Comparison of ENCODE assay signal across 31 cellular contexts in the genomic region with DNA sequence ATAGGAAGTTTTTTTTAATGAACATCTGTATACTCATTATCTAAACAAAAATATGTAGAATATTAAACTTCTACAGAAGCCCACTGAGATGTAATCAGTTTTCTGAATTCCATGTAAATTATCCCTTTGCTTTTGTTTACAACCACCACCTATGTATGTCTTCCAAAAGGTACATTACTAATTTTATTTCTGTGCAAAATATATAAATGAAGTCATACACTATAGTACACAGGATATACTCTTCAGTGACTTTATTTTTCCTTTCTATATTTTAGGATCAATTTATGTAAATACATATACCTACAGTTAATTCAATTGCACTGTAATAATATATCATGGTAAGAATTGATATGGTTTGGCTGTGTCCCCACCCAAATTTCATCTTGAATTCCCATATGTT.
A peak's percentile ranks its signal among the peaks of the same experiment; 100 is the strongest.
DNase-seq lines count a peak whose midpoint lies in the region; ATAC-seq, FAIRE-seq and TF ChIP-seq lines count a peak whose summit lies in the region.
"Had no signal": no experiment of that assay in that cellular context is flagged by ENCODE, and none has a peak within 500 bp of the region (broad histone marks: within the 10 kb centered on the region; RNA-seq: fewer than 3 reads in every experiment).

No MANE protein-coding gene starts in this region.

- H3K27me3 ChIP-seq in HepG2 (ENCODE audit: control insufficient read depth in 1 of 2, insufficient read depth in 2 of 2, low read length in 2 of 2) (no peaks in the 10 kb centered on the region), right lobe of liver (no peaks in the 10 kb centered on the region), GM12878 (replicated peaks in 1 of 2; ENCODE audit: control insufficient read depth in 2 of 2, insufficient read depth in 2 of 2, low read length in 1 of 2) (no peaks in the 10 kb centered on the region)
- H3K27me3 ChIP-seq: BE2C; BLaER1; BLaER1 treated with 17β-estradiol and CSF1 and Interleukin-3, amounts not matched to agents 10 nM and 100 nM had no signal

- TF ChIP-seq EP300 in HepG2 (IDR thresholded peaks at IDR 0.05; ENCODE audit: low read depth in 2 of 2, low read length in 2 of 2) (no peak), HepG2 (CRISPR knock-in tag; IDR thresholded peaks at IDR 0.05; ENCODE audit: borderline replicate concordance) (no peak), GM12878 (IDR thresholded peaks at IDR 0.05; ENCODE audit: borderline replicate concordance in 1 of 2, control insufficient read depth in 1 of 2, low read depth in 2 of 2, low read length in 2 of 2) (no peak)

- H2AFZ ChIP-seq in HepG2 (ENCODE audit: low read length), result no peak overlapping the region
- H2AFZ ChIP-seq in GM12878 (ENCODE audit: control insufficient read depth, low read depth, low read length), result no peak overlapping the region

- H3K4me2 ChIP-seq in HepG2 (ENCODE audit: low read depth, low read length), result no peak overlapping the region
- no peak overlapping the region for H3K4me2 ChIP-seq in GM12878 (ENCODE audit: control insufficient read depth, insufficient read depth)
- H3K4me2 ChIP-seq: A549; BLaER1; BLaER1 treated with 17β-estradiol and CSF1 and Interleukin-3, amounts not matched to agents 10 nM and 100 nM had no signal

- H3K36me3 ChIP-seq in HepG2 (replicated peaks in 1 of 2; ENCODE audit: control insufficient read depth in 1 of 2, insufficient read depth in 2 of 2, low read length in 2 of 2) (no peaks in the 10 kb centered on the region), right lobe of liver (no peaks in the 10 kb centered on the region), GM12878 (ENCODE audit: control insufficient read depth in 2 of 2, insufficient read depth in 2 of 2, low read length in 1 of 2) (no peaks in the 10 kb centered on the region)
- H3K36me3 ChIP-seq: BE2C; BLaER1; BLaER1 treated with 17β-estradiol and CSF1 and Interleukin-3, amounts not matched to agents 10 nM and 100 nM had no signal

- no peak overlapping the region for H3K27ac ChIP-seq in HepG2 (ENCODE audit: extremely low read length, insufficient read depth, low read length)
- H3K27ac ChIP-seq in right lobe of liver, result no peak overlapping the region
- H3K27ac ChIP-seq in GM12878 (ENCODE audit: control insufficient read depth, insufficient read depth), result no peak overlapping the region
- H3K27ac ChIP-seq: 22Rv1; A549; BLaER1; BLaER1 treated with 17β-estradiol and CSF1 and Interleukin-3, amounts not matched to agents 10 nM and 100 nM; C4-2B had no signal

- no peak for TF ChIP-seq RAD21 in HepG2 (CRISPR knock-in tag; IDR thresholded peaks at IDR 0.05)
- no peak for TF ChIP-seq RAD21 in GM12878 (IDR thresholded peaks at IDR 0.05; ENCODE audit: insufficient read depth, low read depth, low read length)

- BruUV-seq in HepG2 (replicated peaks; lab: Mats Ljungman, UMichigan), result no TSS peak
- no TSS peak for BruUV-seq in GM12878 (replicated peaks; lab: Mats Ljungman, UMichigan)

- H3K79me2 ChIP-seq in HepG2 (ENCODE audit: insufficient read depth, low read length), result no peaks in the 10 kb centered on the region
- no peaks in the 10 kb centered on the region for H3K79me2 ChIP-seq in GM12878 (ENCODE audit: control insufficient read depth, insufficient read depth, low read length)

- TF ChIP-seq POLR2A in HepG2 (IDR thresholded peaks at IDR 0.05; ENCODE audit: insufficient read depth in 1 of 2, low read depth in 2 of 2, low read length in 2 of 2) (no peak), right lobe of liver (IDR thresholded peaks at IDR 0.05) (no peak), GM12878 (IDR thresholded peaks at IDR 0.05; ENCODE audit: low read depth, low read length) (no peak)

- SMC1A ChIA-PET in GM12878 (lab: Charles Lee; ENCODE audit: uncharacterized antibody, unreplicated experiment), result no interaction called here

- RAD21 ChIA-PET in GM12878 (lab: Charles Lee; ENCODE audit: unreplicated experiment), result no interaction called here

- in situ Hi-C loops in HepG2 (cut with HindIII; ENCODE audit: extremely low pct_ligation_motif_present, low pct_unique_long_range_greater_than_20kb), result no loop called here
- in situ Hi-C loops in GM12878 (cut with MboI), result no loop called here

- H3K4me3 ChIP-seq in HepG2 (replicated peaks in 1 of 3; ENCODE audit: insufficient read depth in 1 of 3, low read depth in 2 of 3, low read length in 3 of 3) (no peak overlapping the region), right lobe of liver (no peak overlapping the region), GM12878 (no peak overlapping the region)
- H3K4me3 ChIP-seq: A549; BLaER1; BLaER1 treated with 17β-estradiol and CSF1 and Interleukin-3, amounts not matched to agents 10 nM and 100 nM had no signal

- H4K20me1 ChIP-seq in HepG2 (ENCODE audit: insufficient read depth, low read length), result no peaks in the 10 kb centered on the region
- H4K20me1 ChIP-seq in GM12878 (ENCODE audit: control insufficient read depth, insufficient read depth), result no peaks in the 10 kb centered on the region
- H4K20me1 ChIP-seq: BLaER1; BLaER1 treated with 17β-estradiol and CSF1 and Interleukin-3, amounts not matched to agents 10 nM and 100 nM had no signal

- H3K9ac ChIP-seq in HepG2 (ENCODE audit: insufficient read depth, low read depth, low read length) (no peak overlapping the region), GM12878 (ENCODE audit: control insufficient read depth, insufficient read depth, low read length) (no peak overlapping the region)
- H3K9ac ChIP-seq: BLaER1; BLaER1 treated with 17β-estradiol and CSF1 and Interleukin-3, amounts not matched to agents 10 nM and 100 nM had no signal

- H3K9me3 ChIP-seq in HepG2 (ENCODE audit: low read length) (no peaks in the 10 kb centered on the region), right lobe of liver (no peaks in the 10 kb centered on the region), GM12878 (replicated peaks; ENCODE audit: control insufficient read depth, insufficient read depth, low read length) (no peaks in the 10 kb centered on the region)
- H3K9me3 ChIP-seq: A549, BE2C, BLaER1, Caco-2 had no signal

- DNase-seq in HepG2 (ENCODE audit: low spot score) (no peak), right lobe of liver (no peak), GM12878 (ENCODE audit: low read depth, low spot score) (no peak), NCI-H510A (lab: John Stamatoyannopoulos, UW) (no peak)
- DNase-seq: 8988T; ACHN; AML-193; BE2C; C1 segment of cervical spinal cord; Caco-2; Calu3; CD4-positive, alpha-beta memory T cell; CD4-positive, alpha-beta T cell; CD4-positive, CD25-positive, alpha-beta regulatory T cell; CD8-positive, alpha-beta memory T cell; CD8-positive, alpha-beta T cell; COR-L47; DMS 273 treated with DMSO at 0.1 percent for 48 hours; DMS153; DMS53; DMS79; DMS79 treated with DMSO at 0.1 percent for 48 hours; DND-41; EL had no signal

- FAIRE-seq in HepG2 (lab: Jason Lieb, UNC) (no peak), GM12878 (lab: Jason Lieb, UNC) (no peak)
- FAIRE-seq: A204.1, A549, D721Med had no signal

- CTCF ChIA-PET in HepG2 (lab: Yijun Ruan, JAX; ENCODE audit: low intra/inter-chr PET ratio, low total read pairs), result no interaction called here
- CTCF ChIA-PET in GM12878 (lab: Yijun Ruan, JAX), result no interaction called here

- intact Hi-C loops in HepG2 (cut with micrococcal nuclease; ENCODE audit: unreplicated experiment), result no loop called here
- intact Hi-C loops in right lobe of liver (cut with DNase I), result no loop called here
- intact Hi-C loops in GM12878 (cut with micrococcal nuclease; ENCODE audit: unreplicated experiment), result no loop called here

- TF ChIP-seq CTCF in HepG2 (CRISPR knock-in tag; IDR thresholded peaks at IDR 0.05) (no peak), right lobe of liver (IDR thresholded peaks at IDR 0.05) (no peak), GM12878 (IDR thresholded peaks at IDR 0.05 in 2 of 3, conservative IDR thresholded peaks at IDR 0.05 in 1 of 3; ENCODE audit: control insufficient read depth in 2 of 3, extremely low read depth in 1 of 3, insufficient read depth in 1 of 3, low read depth in 3 of 3, low read length in 3 of 3) (no peak)

- POLR2A ChIA-PET in HepG2 (lab: Yijun Ruan, JAX) (no interaction called here), GM12878 (lab: Charles Lee) (no interaction called here)

- no peak for ATAC-seq in HepG2
- no peak for ATAC-seq in right lobe of liver
- ATAC-seq in GM12878, result no peak
- ATAC-seq: A549; CD8-positive, alpha-beta T cell had no signal

- no peaks in the 10 kb centered on the region for H3K4me1 ChIP-seq in HepG2 (ENCODE audit: insufficient read depth, low read length)
- no peaks in the 10 kb centered on the region for H3K4me1 ChIP-seq in right lobe of liver
- no peaks in the 10 kb centered on the region for H3K4me1 ChIP-seq in GM12878 (ENCODE audit: control insufficient read depth, insufficient read depth, low read length)
- H3K4me1 ChIP-seq: A549; BE2C; BLaER1; BLaER1 treated with 17β-estradiol and CSF1 and Interleukin-3, amounts not matched to agents 10 nM and 100 nM; Caco-2 had no signal

TF ChIP-seq in HepG2, 621 proteins besides CTCF, POLR2A, EP300 and RAD21 (continues in another document):
- TF ChIP-seq CREB1 (IDR thresholded peaks at IDR 0.05), result peak; percentile 80
- no peak for TF ChIP-seq CREB1 (CRISPR knock-in tag; IDR thresholded peaks at IDR 0.05)
- TF ChIP-seq ATF7 (IDR thresholded peaks at IDR 0.05), result peak; percentile 95
- TF ChIP-seq ATF7 (CRISPR knock-in tag; IDR thresholded peaks at IDR 0.05), result no peak

TF ChIP-seq in GM12878, 131 proteins besides CTCF, POLR2A, EP300 and RAD21 (continues in another document):
- TF ChIP-seq ATF7 (IDR thresholded peaks at IDR 0.05; ENCODE audit: low read depth) (peak; percentile 85), PRDM15 (CRISPR knock-in tag; IDR thresholded peaks at IDR 0.05) (no peak)
